In genomic region chr10:110069502-110069982, GRCh38 we compare ENCODE assay signal across 9 cellular contexts.
DNase-seq lines count a peak whose midpoint lies in the region; ATAC-seq, FAIRE-seq and TF ChIP-seq lines count a peak whose summit lies in the region.
"Had no signal": no experiment of that assay in that cellular context is flagged by ENCODE, and none has a peak within 500 bp of the region (broad histone marks: within the 10 kb centered on the region; RNA-seq: fewer than 3 reads in every experiment).

No MANE protein-coding gene starts in this region.

- POLR2A ChIA-PET in GM12878 (lab: Charles Lee) = interaction anchor here (0.8 to 4.3 kb wide), 7 partner anchors 8 to 62 kb away, joined by 3 to 41 read pairs (median 10); no protein-coding TSS in a partner anchor

- CTCF ChIA-PET in GM12878 (lab: Yijun Ruan, JAX) = interaction anchor here (0.6 to 2.4 kb wide), 11 partner anchors 9 to 188 kb away, joined by 3 to 11 read pairs (median 3); no protein-coding TSS in a partner anchor

- H3K4me3 ChIP-seq in GM12878 (peak overlapping the region; percentile 3; the same call in 1 of the 2 replicates), spleen (peak overlapping the region in 1 of 8 donors; percentile 40), Karpas-422 (ENCODE audit: low read length) (no peak overlapping the region)

- no peaks in the 10 kb centered on the region for H3K9me2 ChIP-seq in Karpas-422 (replicated peaks; ENCODE audit: insufficient read depth, low read length)

- BruUV-seq in GM12878 (replicated peaks; lab: Mats Ljungman, UMichigan) = no TSS peak

- TF ChIP-seq EP300 in Ishikawa (IDR thresholded peaks at IDR 0.05; ENCODE audit: borderline replicate concordance) (peak; percentile 15; the same call in 1 of the 2 replicates), GM12878 (IDR thresholded peaks at IDR 0.05; ENCODE audit: borderline replicate concordance in 1 of 2, control insufficient read depth in 1 of 2, low read depth in 2 of 2, low read length in 2 of 2) (peak in 1 of 2 experiments; percentile 57; a peak in 2 of 4 replicates)

- peak overlapping the region; percentile 45 for H2AFZ ChIP-seq in GM12878 (ENCODE audit: control insufficient read depth, low read depth, low read length)
- no peak overlapping the region for H2AFZ ChIP-seq in Karpas-422 (ENCODE audit: low read length)

- WGBS in GM12878 (ENCODE audit: insufficient coverage, insufficient replicate concordance, low lambda C conversion rate, missing lambda C conversion rate) = 0% methylated on average over 1 of the region's 1 CpG
- WGBS in spleen, 5 donors = 5 to 12% (median 10%) methylated on average over 1 of the region's 1 CpG

- peak overlapping the region; percentile 36 for H3K9ac ChIP-seq in GM12878 (ENCODE audit: control insufficient read depth, insufficient read depth, low read length)
- H3K9ac ChIP-seq in Karpas-422 (ENCODE audit: low read length) = no peak overlapping the region

- H3K79me2 ChIP-seq in GM12878 (ENCODE audit: control insufficient read depth, insufficient read depth, low read length) (peaks cover 52% of the 10 kb centered on the region), Karpas-422 (ENCODE audit: low read length) (no peaks in the 10 kb centered on the region)

- H3K4me2 ChIP-seq in GM12878 (ENCODE audit: control insufficient read depth, insufficient read depth) = peak overlapping the region; percentile 94
- H3K4me2 ChIP-seq in Karpas-422 (ENCODE audit: low read depth, low read length, poor library complexity, severe bottlenecking) = no peak overlapping the region

- no peak for TF ChIP-seq CTCF in GM12878 (IDR thresholded peaks at IDR 0.05 in 2 of 3, conservative IDR thresholded peaks at IDR 0.05 in 1 of 3; ENCODE audit: control insufficient read depth in 2 of 3, extremely low read depth in 1 of 3, insufficient read depth in 1 of 3, low read depth in 3 of 3, low read length in 3 of 3)
- no peak for TF ChIP-seq CTCF in spleen (IDR thresholded peaks at IDR 0.05 in 8 of 11, conservative IDR thresholded peaks at IDR 0.05 in 3 of 11)

- FAIRE-seq in GM12878 (lab: Jason Lieb, UNC) (peak; percentile 49), frontal cortex (lab: Jason Lieb, UNC) (no peak)
- FAIRE-seq: keratinocyte had no signal

- H4K20me1 ChIP-seq in GM12878 (ENCODE audit: control insufficient read depth, insufficient read depth) (no peaks in the 10 kb centered on the region), Karpas-422 (ENCODE audit: insufficient read depth, low read depth, low read length) (no peaks in the 10 kb centered on the region; the same call in 1 of the 2 replicates)

- H3K36me3 ChIP-seq in GM12878 (ENCODE audit: control insufficient read depth in 2 of 2, insufficient read depth in 2 of 2, low read length in 1 of 2) = no peaks in the 10 kb centered on the region
- no peaks in the 10 kb centered on the region for H3K36me3 ChIP-seq in spleen
- H3K36me3 ChIP-seq in Karpas-422 (ENCODE audit: insufficient read depth, low read length) = no peaks in the 10 kb centered on the region

- in situ Hi-C loops in GM12878 (cut with MboI) = no loop called here

- H3K9me3 ChIP-seq in GM12878 (replicated peaks; ENCODE audit: control insufficient read depth, insufficient read depth, low read length) (no peaks in the 10 kb centered on the region; the same call in 2 of the 3 replicates), spleen (no peaks in the 10 kb centered on the region), Karpas-422 (ENCODE audit: low read length) (no peaks in the 10 kb centered on the region)

- H3K4me1 ChIP-seq in GM12878 (ENCODE audit: control insufficient read depth, insufficient read depth, low read length) (peaks cover 66% of the 10 kb centered on the region), spleen (peaks cover 32 to 100% (median 80%) of the 10 kb centered on the region in 6 donors), Karpas-422 (ENCODE audit: low read length) (peaks cover 9% of the 10 kb centered on the region)

- TF ChIP-seq RAD21 in Ishikawa (IDR thresholded peaks at IDR 0.05; ENCODE audit: low read depth) (no peak), GM12878 (IDR thresholded peaks at IDR 0.05; ENCODE audit: insufficient read depth, low read depth, low read length) (0 out of 2 replicates have a peak, but pooled peaks have one; percentile 1)

- DNase-seq in GM12878 (ENCODE audit: low read depth, low spot score) = no peak
- no peak for DNase-seq in spleen
- no peak for DNase-seq in Karpas-422
- DNase-seq in COR-L47 (lab: John Stamatoyannopoulos, UW) = no peak
- DNase-seq in frontal cortex (ENCODE audit: low spot score in 2 of 2) = no peak

- H3K27ac ChIP-seq in GM12878 (ENCODE audit: control insufficient read depth, insufficient read depth) (peak overlapping the region; percentile 95), spleen (peak overlapping the region; percentile 69 to 84 (median 81)), Karpas-422 (ENCODE audit: low read length) (no peak overlapping the region)

- ATAC-seq in GM18517 (IDR thresholded peaks at IDR 0.05; ENCODE audit: unreplicated experiment) (peak; percentile 79), GM21717 (IDR thresholded peaks at IDR 0.05; ENCODE audit: unreplicated experiment) (peak; percentile 70), GM12878 (peak; percentile 83)

- RAD21 ChIA-PET in GM12878 (lab: Charles Lee; ENCODE audit: unreplicated experiment) = interaction anchor here (0.7 to 10.2 kb wide), 11 partner anchors 9 to 141 kb away, joined by 3 to 128 read pairs (median 5); partner anchors contain the start of gene ADD3

- TF ChIP-seq POLR2A in GM12878 (IDR thresholded peaks at IDR 0.05; ENCODE audit: low read depth, low read length) (no peak), spleen (IDR thresholded peaks at IDR 0.05) (no peak)

- intact Hi-C loops in GM12878 (cut with micrococcal nuclease; ENCODE audit: unreplicated experiment) = loop anchor here (2.0 kb wide), 2 partner anchors 17 to 33 kb away; no protein-coding TSS in a partner anchor
- intact Hi-C loops in spleen (cut with DNase I; ENCODE audit: low total_unique reads) = loop anchor here (10.0 kb wide), 1 partner anchor 55 kb away; no protein-coding TSS in a partner anchor

- SMC1A ChIA-PET in GM12878 (lab: Charles Lee; ENCODE audit: uncharacterized antibody, unreplicated experiment) = interaction anchor here (0.5 to 12.9 kb wide), 19 partner anchors 7 to 245 kb away, joined by 3 to 172 read pairs (median 4); partner anchors contain the start of gene ADD3

- no peaks in the 10 kb centered on the region for H3K27me3 ChIP-seq in GM12878 (replicated peaks in 1 of 2; ENCODE audit: control insufficient read depth in 2 of 2, insufficient read depth in 2 of 2, low read length in 1 of 2)
- no peaks in the 10 kb centered on the region for H3K27me3 ChIP-seq in spleen (replicated peaks in 1 of 7)
- H3K27me3 ChIP-seq in Karpas-422 (ENCODE audit: low read length) = no peaks in the 10 kb centered on the region

TF ChIP-seq in Ishikawa, 13 proteins besides CTCF, POLR2A, EP300 and RAD21 (continues in another document):
- TF ChIP-seq TCF12 (IDR thresholded peaks at IDR 0.05; ENCODE audit: low read depth) (peak; percentile 26; the same call in 1 of the 2 replicates), TEAD4 (IDR thresholded peaks at IDR 0.05) (peak; percentile 36; the same call in 1 of the 2 replicates)

TF ChIP-seq in GM12878, 131 proteins besides CTCF, POLR2A, EP300 and RAD21 (continues in another document):
- no peak for TF ChIP-seq RB1 (IDR thresholded peaks at IDR 0.05; ENCODE audit: borderline replicate concordance)
- no peak for TF ChIP-seq ESRRA (IDR thresholded peaks at IDR 0.05; ENCODE audit: low read length)
- TF ChIP-seq BCL11A (IDR thresholded peaks at IDR 0.05; ENCODE audit: low read depth, low read length) = peak; percentile 35; the same call in 1 of the 2 replicates
- TF ChIP-seq MYC (IDR thresholded peaks at IDR 0.05; ENCODE audit: insufficient read depth, insufficient read length, insufficient replicate concordance, low read length, severe bottlenecking) = no peak
- TF ChIP-seq FOXK2 (IDR thresholded peaks at IDR 0.05) = no peak
- TF ChIP-seq, protein P1, sequence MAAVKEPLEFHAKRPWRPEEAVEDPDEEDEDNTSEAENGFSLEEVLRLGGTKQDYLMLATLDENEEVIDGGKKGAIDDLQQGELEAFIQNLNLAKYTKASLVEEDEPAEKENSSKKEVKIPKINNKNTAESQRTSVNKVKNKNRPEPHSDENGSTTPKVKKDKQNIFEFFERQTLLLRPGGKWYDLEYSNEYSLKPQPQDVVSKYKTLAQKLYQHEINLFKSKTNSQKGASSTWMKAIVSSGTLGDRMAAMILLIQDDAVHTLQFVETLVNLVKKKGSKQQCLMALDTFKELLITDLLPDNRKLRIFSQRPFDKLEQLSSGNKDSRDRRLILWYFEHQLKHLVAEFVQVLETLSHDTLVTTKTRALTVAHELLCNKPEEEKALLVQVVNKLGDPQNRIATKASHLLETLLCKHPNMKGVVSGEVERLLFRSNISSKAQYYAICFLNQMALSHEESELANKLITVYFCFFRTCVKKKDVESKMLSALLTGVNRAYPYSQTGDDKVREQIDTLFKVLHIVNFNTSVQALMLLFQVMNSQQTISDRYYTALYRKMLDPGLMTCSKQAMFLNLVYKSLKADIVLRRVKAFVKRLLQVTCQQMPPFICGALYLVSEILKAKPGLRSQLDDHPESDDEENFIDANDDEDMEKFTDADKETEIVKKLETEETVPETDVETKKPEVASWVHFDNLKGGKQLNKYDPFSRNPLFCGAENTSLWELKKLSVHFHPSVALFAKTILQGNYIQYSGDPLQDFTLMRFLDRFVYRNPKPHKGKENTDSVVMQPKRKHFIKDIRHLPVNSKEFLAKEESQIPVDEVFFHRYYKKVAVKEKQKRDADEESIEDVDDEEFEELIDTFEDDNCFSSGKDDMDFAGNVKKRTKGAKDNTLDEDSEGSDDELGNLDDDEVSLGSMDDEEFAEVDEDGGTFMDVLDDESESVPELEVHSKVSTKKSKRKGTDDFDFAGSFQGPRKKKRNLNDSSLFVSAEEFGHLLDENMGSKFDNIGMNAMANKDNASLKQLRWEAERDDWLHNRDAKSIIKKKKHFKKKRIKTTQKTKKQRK (IDR thresholded peaks at IDR 0.05; ENCODE audit: low read depth, low read length) = no peak
- no peak for TF ChIP-seq POLR2AphosphoS2 (IDR thresholded peaks at IDR 0.05; ENCODE audit: low read depth, low read length)
- no peak for TF ChIP-seq CREB1 (IDR thresholded peaks at IDR 0.05; ENCODE audit: low read depth)
- no peak for TF ChIP-seq PML (IDR thresholded peaks at IDR 0.05; ENCODE audit: low read length)
